In the genomic region with DNA sequence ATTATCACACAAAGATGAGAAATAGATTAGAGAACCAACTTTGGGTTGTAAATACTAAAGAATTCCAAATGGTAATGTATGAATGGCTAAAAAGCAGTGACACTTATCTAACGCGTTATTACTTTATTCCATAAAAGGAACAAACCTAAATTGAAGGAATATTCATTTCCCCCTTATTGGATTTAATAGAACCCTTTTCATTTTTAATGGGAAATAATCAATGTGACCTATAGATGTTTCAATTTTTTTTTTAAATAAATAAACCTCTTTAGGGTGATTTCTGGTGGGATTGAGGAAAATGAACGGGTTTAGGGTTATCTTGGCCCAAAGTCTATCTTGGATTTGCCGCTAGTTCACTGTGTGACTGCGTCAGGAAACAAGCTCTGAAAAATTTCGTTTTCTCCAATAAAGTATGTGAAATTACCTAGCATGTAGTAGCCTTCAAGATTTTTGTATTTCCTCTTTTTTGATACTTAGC, we compare ENCODE assay signal across 8 cellular contexts. TPM values are rescaled to one million over a fixed set of nuclear protein-coding genes. Genes with fewer than 3 reads are reported as not detected.
DNase-seq lines count a peak whose midpoint lies in the region; ATAC-seq and TF ChIP-seq lines count a peak whose summit lies in the region.

No MANE protein-coding gene starts in this region.

- peak overlapping the region; percentile 99 for H3K27ac ChIP-seq in SU-DHL-6 (ENCODE audit: low read depth, low read length)

- peak; percentile 7 for ATAC-seq in GM19395 (IDR thresholded peaks at IDR 0.05; ENCODE audit: unreplicated experiment)
- no peak for ATAC-seq in GM21390 (IDR thresholded peaks at IDR 0.05; ENCODE audit: unreplicated experiment)

- H3K9me3 ChIP-seq in SU-DHL-6 (ENCODE audit: insufficient read depth, low read length) (no peaks in the 10 kb centered on the region), skeletal muscle satellite cell (replicated peaks; ENCODE audit: low read length) (no peaks in the 10 kb centered on the region)

- H3K4me2 ChIP-seq in SU-DHL-6 (ENCODE audit: low read depth, low read length, poor library complexity, severe bottlenecking) (peak overlapping the region; percentile 96), skeletal muscle satellite cell (ENCODE audit: low read length) (peak overlapping the region; percentile 79)

- H2AFZ ChIP-seq in SU-DHL-6 (ENCODE audit: low read depth, low read length, severe bottlenecking), result no peak overlapping the region

- H3K9me2 ChIP-seq in SU-DHL-6 (replicated peaks; ENCODE audit: insufficient read depth, low read length), result no peaks in the 10 kb centered on the region

- no peaks in the 10 kb centered on the region for H3K36me3 ChIP-seq in SU-DHL-6 (ENCODE audit: low read length)
- H3K36me3 ChIP-seq in skeletal muscle satellite cell (ENCODE audit: insufficient read depth, low read length), result no peaks in the 10 kb centered on the region

- H3K4me1 ChIP-seq in skeletal muscle satellite cell (ENCODE audit: control insufficient read depth, insufficient read depth, low read length), result peaks cover 15% of the 10 kb centered on the region

- no peaks in the 10 kb centered on the region for H3K27me3 ChIP-seq in SU-DHL-6 (ENCODE audit: low read length)
- H3K27me3 ChIP-seq in skeletal muscle satellite cell (ENCODE audit: control insufficient read depth, insufficient read depth, low read length), result no peaks in the 10 kb centered on the region

- no peaks in the 10 kb centered on the region for H4K20me1 ChIP-seq in SU-DHL-6 (ENCODE audit: low read depth, low read length)

- H3K79me2 ChIP-seq in SU-DHL-6 (ENCODE audit: insufficient read depth, low read length), result peaks cover 24% of the 10 kb centered on the region

- H3F3A ChIP-seq in SU-DHL-6 (ENCODE audit: insufficient read depth), result peaks cover 36% of the 10 kb centered on the region

- no peak for DNase-seq in fibroblast of villous mesenchyme (ENCODE audit: low read depth)
- DNase-seq in stimulated activated CD4-positive, alpha-beta T cell treated with anti-CD3 and anti-CD28 coated beads, Interleukin-12 subunit alpha, Interleukin-12 subunit beta, amount 100 ng/mL, for 4 hours, result no peak
- DNase-seq in HPDE6-E6E7 (ENCODE audit: extremely low spot score), result no peak
- DNase-seq in NCI-H128 (lab: John Stamatoyannopoulos, UW; ENCODE audit: unreplicated experiment), result no peak

- TF ChIP-seq CTCF in SU-DHL-6 (IDR thresholded peaks at IDR 0.05; ENCODE audit: insufficient read depth, low read length, poor library complexity, severe bottlenecking) (peak; percentile 5), fibroblast of villous mesenchyme (IDR thresholded peaks at IDR 0.05; ENCODE audit: insufficient read depth, low read depth, low read length) (no peak)

- H3K9ac ChIP-seq in SU-DHL-6 (ENCODE audit: low read length) (peak overlapping the region; percentile 76), skeletal muscle satellite cell (ENCODE audit: low read depth, low read length) (peak overlapping the region; percentile 81)

- peak overlapping the region; percentile 78 for H3K4me3 ChIP-seq in SU-DHL-6 (ENCODE audit: insufficient read depth, low read length, poor library complexity, severe bottlenecking)
- H3K4me3 ChIP-seq in fibroblast of villous mesenchyme (ENCODE audit: low read depth, low read length), result peak overlapping the region; percentile 83
- H3K4me3 ChIP-seq in skeletal muscle satellite cell (ENCODE audit: low read length), result peak overlapping the region; percentile 80

RNA-seq across cellular contexts. Expression of gene ACBD5, which starts 1.9 kb away (rescaled TPM):
- 22.2 and 24.6 TPM in 2 replicates for total RNA-seq in fibroblast of villous mesenchyme
- total RNA-seq in skeletal muscle satellite cell (2012; rRNA removed), result 16.0 and 18.3 TPM in 2 replicates
